ENCODE assay signal across 11 cellular contexts in the genomic region with DNA sequence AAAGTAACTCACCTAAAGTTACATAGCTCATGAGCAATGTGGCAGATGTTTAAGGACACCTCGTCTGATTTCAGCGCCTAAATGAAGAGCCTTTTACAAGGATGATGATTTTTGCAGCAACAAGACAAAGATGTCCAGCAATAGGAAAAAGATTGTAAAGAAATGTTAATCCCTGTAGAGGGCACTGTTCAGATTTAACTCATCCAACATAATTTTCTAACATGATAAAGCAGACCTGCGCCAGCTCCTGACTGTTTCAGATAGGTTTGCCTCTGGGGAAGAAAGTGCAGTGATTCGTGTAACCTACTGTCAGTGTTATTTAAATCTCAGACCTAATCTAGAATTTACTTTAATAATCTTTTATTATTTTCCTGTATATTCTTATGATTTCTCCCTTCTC.
DNase-seq lines count a peak whose midpoint lies in the region; ATAC-seq, FAIRE-seq and TF ChIP-seq lines count a peak whose summit lies in the region.
"Had no signal": no experiment of that assay in that cellular context is flagged by ENCODE, and none has a peak within 500 bp of the region (broad histone marks: within the 10 kb centered on the region; RNA-seq: fewer than 3 reads in every experiment).

No MANE protein-coding gene starts in this region.

- no peak overlapping the region for H3K4me3 ChIP-seq in A549

- TF ChIP-seq CTCF in A549 (IDR thresholded peaks at IDR 0.05), result peak; percentile 35
- TF ChIP-seq CTCF in GM13977 (IDR thresholded peaks at IDR 0.05; ENCODE audit: extremely low read depth, insufficient read depth, missing control alignments), result peak; percentile 39
- TF ChIP-seq CTCF in glutamatergic neuron (IDR thresholded peaks at IDR 0.05; ENCODE audit: partially characterized antibody, unreplicated experiment), result peak; percentile 45

- H3K4me3 Mint-ChIP-seq in glutamatergic neuron (ENCODE audit: unreplicated experiment), result no peak overlapping the region

- TF ChIP-seq EP300 in A549 (IDR thresholded peaks at IDR 0.05), result no peak

- no peak for TF ChIP-seq POLR2A in A549 (IDR thresholded peaks at IDR 0.05; ENCODE audit: low read length)

- no peak overlapping the region for H3K27ac ChIP-seq in A549

- no peak; a peak in 1 of 5 replicates for TF ChIP-seq RAD21 in A549 (conservative IDR thresholded peaks at IDR 0.05 in 1 of 2, IDR thresholded peaks at IDR 0.05 in 1 of 2)

- no peak for FAIRE-seq in A549 (lab: Jason Lieb, UNC)
- FAIRE-seq: endometrium had no signal

- H3K27me3 Mint-ChIP-seq in glutamatergic neuron (ENCODE audit: unreplicated experiment), result no peaks in the 10 kb centered on the region

- H3K4me1 ChIP-seq in A549, result no peaks in the 10 kb centered on the region

- H3K4me1 Mint-ChIP-seq in glutamatergic neuron (ENCODE audit: low read depth, unreplicated experiment), result peaks cover 3% of the 10 kb centered on the region

- no peaks in the 10 kb centered on the region for H3K9me3 Mint-ChIP-seq in glutamatergic neuron (ENCODE audit: unreplicated experiment)

- no peak overlapping the region for H3K4me2 ChIP-seq in A549

- no peak overlapping the region for H3K27ac Mint-ChIP-seq in glutamatergic neuron (ENCODE audit: unreplicated experiment)

- in situ Hi-C loops in GM13977 (cut with MboI; ENCODE audit: low pct_unique_long_range_greater_than_20kb, low sequenced_read_pairs, unreplicated experiment), result loop anchor here (25.0 kb wide), 1 partner anchor 494 kb away; no protein-coding TSS in a partner anchor
- in situ Hi-C loops in G401 (cut with HindIII; ENCODE audit: low sequenced_read_pairs), result no loop called here

- no peaks in the 10 kb centered on the region for H3K36me3 Mint-ChIP-seq in glutamatergic neuron (ENCODE audit: unreplicated experiment)

- DNase-seq in A549 (ENCODE audit: low read depth in 1 of 2, low spot score in 1 of 2), result peak in 1 of 2 experiments; percentile 4
- peak; percentile 24 for DNase-seq in GM13977 (ENCODE audit: low spot score)
- peak; percentile 61 for DNase-seq in RKO (ENCODE audit: low spot score)
- DNase-seq in glutamatergic neuron, result no peak
- no peak for DNase-seq in KG1 (lab: John Stamatoyannopoulos, UW)
- no peak for DNase-seq in G401 (ENCODE audit: low spot score)
- DNase-seq: NCI-H1436 treated with DMSO at 0.1 percent for 48 hours had no signal

- ATAC-seq in A549, result no peak
- no peak for ATAC-seq in GM21717 (IDR thresholded peaks at IDR 0.05; ENCODE audit: unreplicated experiment)
- ATAC-seq in GM21737 (IDR thresholded peaks at IDR 0.05; ENCODE audit: unreplicated experiment), result no peak
- ATAC-seq: HCT116 had no signal

- WGBS in A549 (ENCODE audit: missing lambda C conversion rate), result 17% methylated on average over 4 of the region's 4 CpGs

- CTCF ChIA-PET in A549 (lab: Yijun Ruan, JAX), result interaction anchor here (0.8 to 1.1 kb wide), 2 partner anchors 10 to 11 kb away, joined by 3 to 5 read pairs; no protein-coding TSS in a partner anchor

- POLR2A ChIA-PET in A549 (lab: Yijun Ruan, JAX), result no interaction called here

- peaks cover 6% of the 10 kb centered on the region; the same call in 2 of the 3 replicates for H3K9me3 ChIP-seq in A549

TF ChIP-seq in A549, 52 proteins besides CTCF, POLR2A, EP300 and RAD21:
- TF ChIP-seq NR3C1 (IDR thresholded peaks at IDR 0.05) (no peak), SMC3 (IDR thresholded peaks at IDR 0.05) (0 out of 3 replicates have a peak, but pooled peaks have one; percentile 9), SREBF2 (IDR thresholded peaks at IDR 0.05) (no peak), HEYL (CRISPR knock-in tag; IDR thresholded peaks at IDR 0.05) (no peak)

Comparison
In these comparisons a context has a peak if more than half of its experiments do, and no peak if none do; other contexts are left out.
1. DNase-seq: peak in GM13977 (single experiment) and RKO (single experiment); none in glutamatergic neuron (single experiment), KG1 (single experiment) and G401 (single experiment).
2. Peak in every context shown above with its lines, with median percentiles within 50 percentile points of each other: CTCF ChIP-seq.